ENCODE assay signal across 8 cellular contexts in genomic region chr12:110049034-110049433, GRCh38. TPM values are rescaled to one million over a fixed set of nuclear protein-coding genes. Genes with fewer than 3 reads are reported as not detected.
DNase-seq lines count a peak whose midpoint lies in the region; ATAC-seq, FAIRE-seq and TF ChIP-seq lines count a peak whose summit lies in the region.
"Not testable (repeated sequence)": the region's sequence is repeated elsewhere in the genome, so short reads cannot be mapped to it uniquely, and the experiment has no call there.

No MANE protein-coding gene starts in this region.

- H3K27me3 ChIP-seq in MM.1S (replicated peaks; ENCODE audit: insufficient read depth, low read length); body of pancreas: not testable (repeated sequence)

- TF ChIP-seq POLR2A in A549 (IDR thresholded peaks at IDR 0.05; ENCODE audit: low read length); body of pancreas (IDR thresholded peaks at IDR 0.05): not testable (repeated sequence)

- H3K27ac ChIP-seq in A549 (peak overlapping the region; percentile 89 to 94), MM.1S (ENCODE audit: low read length) (peak overlapping the region; percentile 91), body of pancreas (peak overlapping the region; percentile 35 to 87 (median 72))

- H3K4me1 Mint-ChIP-seq in mesothelial cell of epicardium: peaks cover 18% of the 10 kb centered on the region

- H3K27me3 Mint-ChIP-seq in mesothelial cell of epicardium (ENCODE audit: low read depth): not testable (repeated sequence)

- 86% methylated on average over 11 of the region's 11 CpGs for WGBS in A549 (ENCODE audit: missing lambda C conversion rate)
- 85 to 88% methylated on average over 11 of the region's 11 CpGs for WGBS in body of pancreas, 2 donors

- H3K9me3 Mint-ChIP-seq in mesothelial cell of epicardium: not testable (repeated sequence)

- not testable (repeated sequence) for FAIRE-seq in A549 (lab: Jason Lieb, UNC)

- H2AFZ ChIP-seq in MM.1S (ENCODE audit: low read length): peak overlapping the region; percentile 80

- intact Hi-C loops in body of pancreas (cut with DNase I): not testable (repeated sequence)

- ATAC-seq in A549 (peak in 1 of 2 experiments; percentile 2; a peak in 1 of 6 replicates), GM18907 (IDR thresholded peaks at IDR 0.05; ENCODE audit: unreplicated experiment) (peak; percentile 19)
- ATAC-seq in body of pancreas: not testable (repeated sequence)

- H3K79me2 ChIP-seq in MM.1S (ENCODE audit: low read length): peaks cover 20% of the 10 kb centered on the region

- peaks cover 18% of the 10 kb centered on the region for H3K4me1 ChIP-seq in A549
- H3K4me1 ChIP-seq in MM.1S (ENCODE audit: low read length): not testable (repeated sequence)
- H3K4me1 ChIP-seq in body of pancreas: peaks cover 21% of the 10 kb centered on the region

- H3K4me3 Mint-ChIP-seq in mesothelial cell of epicardium: peak overlapping the region; percentile 80

- not testable (repeated sequence) for H3K9me3 ChIP-seq in A549; MM.1S (replicated peaks; ENCODE audit: insufficient read depth, low read length); body of pancreas

- not testable (repeated sequence) for DNase-seq in A549 (ENCODE audit: low read depth in 1 of 2, low spot score in 1 of 2); body of pancreas; fibroblast of the aortic adventitia (ENCODE audit: low read depth); mesothelial cell of epicardium (ENCODE audit: low spot score in 2 of 2, unreplicated experiment in 2 of 2); skeletal muscle cell (ENCODE audit: low read depth)
- peak; percentile 27 for DNase-seq in MM.1S

- peak overlapping the region; percentile 71 for H3K9ac ChIP-seq in MM.1S (ENCODE audit: low read length)

- not testable (repeated sequence) for TF ChIP-seq EP300 in A549 (IDR thresholded peaks at IDR 0.05)

- H3F3A ChIP-seq in MM.1S (ENCODE audit: insufficient read depth, low read length): not testable (repeated sequence)

- not testable (repeated sequence) for TF ChIP-seq RAD21 in A549 (conservative IDR thresholded peaks at IDR 0.05 in 1 of 2, IDR thresholded peaks at IDR 0.05 in 1 of 2)

- POLR2A ChIA-PET in A549 (lab: Yijun Ruan, JAX): not testable (repeated sequence)

- not testable (repeated sequence) for H4K20me1 ChIP-seq in MM.1S (ENCODE audit: insufficient read depth, low read length)

- H3K36me3 Mint-ChIP-seq in mesothelial cell of epicardium: not testable (repeated sequence)

- not testable (repeated sequence) for TF ChIP-seq CTCF in A549 (IDR thresholded peaks at IDR 0.05); MM.1S (IDR thresholded peaks at IDR 0.05; ENCODE audit: low read length); WI38 (IDR thresholded peaks at IDR 0.05; ENCODE audit: low read depth, low read length); body of pancreas (IDR thresholded peaks at IDR 0.05); fibroblast of the aortic adventitia (IDR thresholded peaks at IDR 0.05; ENCODE audit: insufficient read depth, low read length); mesothelial cell of epicardium (IDR thresholded peaks at IDR 0.05; ENCODE audit: unreplicated experiment)

- H3K4me3 ChIP-seq in A549: peak overlapping the region; percentile 86
- peak overlapping the region; percentile 78 for H3K4me3 ChIP-seq in MM.1S (ENCODE audit: low read length)
- H3K4me3 ChIP-seq in WI38 (ENCODE audit: low read depth, low read length): peak overlapping the region; percentile 89
- not testable (repeated sequence) for H3K4me3 ChIP-seq in body of pancreas
- peak overlapping the region; percentile 81 for H3K4me3 ChIP-seq in fibroblast of the aortic adventitia (ENCODE audit: low read depth, low read length)
- H3K4me3 ChIP-seq in skeletal muscle cell (ENCODE audit: low read depth, low read length): peak overlapping the region; percentile 89

- peak overlapping the region; percentile 80 for H3K4me2 ChIP-seq in A549
- peak overlapping the region; percentile 83 for H3K4me2 ChIP-seq in MM.1S (ENCODE audit: low read depth, low read length)

- not testable (repeated sequence) for H3K9me2 ChIP-seq in MM.1S (replicated peaks; ENCODE audit: insufficient read depth, low read length)

- H3K36me3 ChIP-seq in MM.1S (replicated peaks; ENCODE audit: insufficient read depth, low read length); body of pancreas (replicated peaks in 1 of 2; ENCODE audit: insufficient read depth in 1 of 2, low read depth in 2 of 2): not testable (repeated sequence)

- CTCF ChIA-PET in A549 (lab: Yijun Ruan, JAX): not testable (repeated sequence)

- H3K27ac Mint-ChIP-seq in mesothelial cell of epicardium: peak overlapping the region; percentile 90

RNA-seq across cellular contexts. Expression of gene C12orf76, which starts 0.7 kb away (rescaled TPM):
- polyA plus RNA-seq in A549 (2011; rRNA removed): 22.6 and 23.1 TPM in 2 replicates
- 13.4 and 16.2 TPM in 2 replicates for polyA plus RNA-seq in A549 (2012; cell fraction: cytosol; rRNA removed)
- 9.8 and 19.3 TPM in 2 replicates for polyA plus RNA-seq in A549 (2012; cell fraction: nucleus; rRNA removed)
- 12.4 to 14.5 TPM (median 13.3 TPM) in 3 replicates for polyA plus RNA-seq in A549 (2017; fragmentation: RNase III; extraction: RNeasy Plus Mini Kit Qiagen cat#74134 plus additional on column Dnase treatment)
- polyA minus RNA-seq in A549 (2011; rRNA and poly(A)+ RNA removed): 8.3 and 10.7 TPM in 2 replicates
- total RNA-seq in body of pancreas: 10 to 100 TPM in 1 of 2 donors, 1 to 10 TPM in 1; 2.0 to 15.3 TPM
- 10.3 and 11.9 TPM in 2 replicates for total RNA-seq in fibroblast of the aortic adventitia (ENCODE audit: low replicate concordance)
- total RNA-seq in mesothelial cell of epicardium: 21.7 to 22.2 TPM (median 21.8 TPM) in 3 replicates

RNA-seq across cellular contexts. Expression of gene ANKRD13A, which starts 49.8 kb away (rescaled TPM):
- 19.8 and 23.8 TPM in 2 replicates for polyA plus RNA-seq in A549 (2011; rRNA removed)
- 12.6 and 20.6 TPM in 2 replicates for polyA plus RNA-seq in A549 (2012; cell fraction: cytosol; rRNA removed)
- polyA plus RNA-seq in A549 (2012; cell fraction: nucleus; rRNA removed): 27.1 and 34.3 TPM in 2 replicates
- polyA plus RNA-seq in A549 (2017; fragmentation: RNase III; extraction: RNeasy Plus Mini Kit Qiagen cat#74134 plus additional on column Dnase treatment): 11.5 to 13.0 TPM (median 12.1 TPM) in 3 replicates
- 21.4 and 28.1 TPM in 2 replicates for polyA minus RNA-seq in A549 (2011; rRNA and poly(A)+ RNA removed)
- 10 to 100 TPM; 33.0 to 35.0 TPM for total RNA-seq in body of pancreas
- 66.6 and 91.5 TPM in 2 replicates for total RNA-seq in fibroblast of the aortic adventitia (ENCODE audit: low replicate concordance)
- total RNA-seq in mesothelial cell of epicardium: 25.1 to 28.1 TPM (median 27.6 TPM) in 3 replicates

RNA-seq across cellular contexts. Expression of gene GIT2, which starts 52.9 kb away (rescaled TPM):
- polyA plus RNA-seq in A549 (2011; rRNA removed) (38.0 and 44.3 TPM in 2 replicates), A549 (2017; fragmentation: RNase III; extraction: RNeasy Plus Mini Kit Qiagen cat#74134 plus additional on column Dnase treatment) (17.9 to 19.1 TPM (median 18.5 TPM) in 3 replicates)
- 18.8 and 21.3 TPM in 2 replicates for polyA plus RNA-seq in A549 (2012; cell fraction: cytosol; rRNA removed)
- polyA plus RNA-seq in A549 (2012; cell fraction: nucleus; rRNA removed): 29.8 and 37.0 TPM in 2 replicates
- 40.5 and 41.4 TPM in 2 replicates for polyA minus RNA-seq in A549 (2011; rRNA and poly(A)+ RNA removed)
- total RNA-seq in body of pancreas (10 to 100 TPM; 44.4 to 50.1 TPM), fibroblast of the aortic adventitia (ENCODE audit: low replicate concordance) (23.6 and 50.8 TPM in 2 replicates), mesothelial cell of epicardium (41.3 to 42.7 TPM (median 42.6 TPM) in 3 replicates)
